ENCODE assay signal across 21 cellular contexts in the genomic region with DNA sequence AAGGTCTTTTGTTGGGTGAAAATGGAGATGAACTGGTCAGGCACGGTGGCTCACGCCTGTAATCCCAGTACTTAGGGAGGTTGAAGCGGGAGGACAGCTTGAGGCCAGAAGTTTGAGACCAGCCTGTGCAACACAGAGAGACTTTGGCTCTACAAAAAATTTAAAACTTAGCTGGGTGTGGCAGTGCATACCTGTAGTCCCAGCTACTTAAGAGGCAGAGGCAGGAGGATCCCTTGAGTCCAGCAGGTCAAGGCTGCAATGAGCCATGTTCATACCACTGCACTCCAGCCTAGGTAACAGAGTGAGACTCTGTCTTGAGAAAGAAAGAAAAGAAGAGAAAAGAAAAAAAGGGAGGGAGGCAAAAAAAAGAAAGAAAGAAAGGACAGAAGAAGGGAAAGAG.
DNase-seq lines count a peak whose midpoint lies in the region; ATAC-seq and TF ChIP-seq lines count a peak whose summit lies in the region.
"Had no signal": no experiment of that assay in that cellular context is flagged by ENCODE, and none has a peak within 500 bp of the region (broad histone marks: within the 10 kb centered on the region; RNA-seq: fewer than 3 reads in every experiment).

No MANE protein-coding gene starts in this region.

- no peak overlapping the region; the same call in 1 of the 2 replicates for H2BK20ac ChIP-seq in IMR-90 (ENCODE audit: low read depth, low read length)

- H3K9ac ChIP-seq in BLaER1 treated with 17β-estradiol and CSF1 and Interleukin-3, amounts not matched to agents 10 nM and 100 nM = peak overlapping the region in 1 of 11 experiments; percentile 30; a peak in 2 of 22 replicates
- H3K9ac ChIP-seq in IMR-90 (ENCODE audit: low read depth, low read length) = no peak overlapping the region

- no peak overlapping the region for H2AFZ ChIP-seq in IMR-90 (replicated peaks; ENCODE audit: low read length, poor library complexity)

- POLR2A ChIA-PET in IMR-90 (lab: Charles Lee; ENCODE audit: unreplicated experiment) = no interaction called here

- H4K8ac ChIP-seq in IMR-90 (ENCODE audit: low read depth in 2 of 2, low read length in 2 of 2) = no peak overlapping the region

- no peak overlapping the region for H2AK9ac ChIP-seq in IMR-90 (replicated peaks; ENCODE audit: low read depth, low read length, poor library complexity)

- peaks cover 31% of the 10 kb centered on the region for H3K9me1 ChIP-seq in IMR-90 (ENCODE audit: insufficient read depth, low read length)

- H3K4me1 ChIP-seq in BLaER1 treated with 17β-estradiol and CSF1 and Interleukin-3, amounts not matched to agents 10 nM and 100 nM = peaks cover 32 to 71% (median 61%) of the 10 kb centered on the region in 10 experiments
- peaks cover 14% of the 10 kb centered on the region for H3K4me1 ChIP-seq in IMR-90 (ENCODE audit: control insufficient read depth, insufficient read depth, low read length)
- H3K4me1 ChIP-seq in thoracic aorta (ENCODE audit: control insufficient read depth in 1 of 2, low read depth in 2 of 2) = peaks cover 18 to 43% of the 10 kb centered on the region in 2 donors

- peak overlapping the region in 5 of 11 experiments; percentile 24 to 86 (median 65); a peak in 8 of 22 replicates for H3K27ac ChIP-seq in BLaER1 treated with 17β-estradiol and CSF1 and Interleukin-3, amounts not matched to agents 10 nM and 100 nM
- H3K27ac ChIP-seq in IMR-90 (ENCODE audit: insufficient read depth, low read length) (no peak overlapping the region), coronary artery (peak overlapping the region; percentile 14 to 85), thoracic aorta (peak overlapping the region; percentile 11 to 19)

- peak overlapping the region in 8 of 11 experiments; percentile 52 to 76 (median 68); a peak in 16 of 22 replicates for H3K4me2 ChIP-seq in BLaER1 treated with 17β-estradiol and CSF1 and Interleukin-3, amounts not matched to agents 10 nM and 100 nM
- H3K4me2 ChIP-seq in IMR-90 (ENCODE audit: low read depth, low read length) = no peak overlapping the region

- dilution Hi-C loops in IMR-90 (cut with HindIII; ENCODE audit: low sequenced_read_pairs, unreplicated experiment) = no loop called here

- no peak for TF ChIP-seq POLR2A in IMR-90 (IDR thresholded peaks at IDR 0.05; ENCODE audit: low read depth, low read length)

- no peak overlapping the region for H3K23ac ChIP-seq in IMR-90 (ENCODE audit: low read depth, low read length)

- H2AK5ac ChIP-seq in IMR-90 (ENCODE audit: low read depth, low read length) = peak overlapping the region; percentile 13; the same call in 1 of the 2 replicates

- no peak for DNase-seq in IMR-90
- no peak for DNase-seq in coronary artery (ENCODE audit: low spot score)
- no peak for DNase-seq in thoracic aorta (ENCODE audit: low spot score)
- DNase-seq in GM13976 (ENCODE audit: low spot score) = no peak
- no peak for DNase-seq in NCI-H345 (lab: John Stamatoyannopoulos, UW)
- DNase-seq in head of caudate nucleus = no peak
- DNase-seq: Calu3; CD4-positive, alpha-beta memory T cell; EL; GOT3; Karpas-422; MG63; NCI-H1048; NCI-H1436; NCI-H1930; NCI-H446 treated with DMSO at 0.1 percent for 48 hours; SW 1271 had no signal

- ATAC-seq in IMR-90 (ENCODE audit: low read depth) (no peak), thoracic aorta (ENCODE audit: insufficient number of reproducible peaks, low FRiP score, low read depth) (no peak), GM21390 (IDR thresholded peaks at IDR 0.05; ENCODE audit: unreplicated experiment) (no peak)
- ATAC-seq: GM12878, Right ventricle myocardium inferior had no signal

- 0 out of 3 replicates have a peak overlapping the region, but pooled peaks have one; percentile 52 for H2BK15ac ChIP-seq in IMR-90 (ENCODE audit: low read depth, low read length)

- H3K9me3 ChIP-seq in BLaER1 treated with 17β-estradiol and CSF1 and Interleukin-3, amounts not matched to agents 10 nM and 100 nM (replicated peaks in 1 of 11) = peaks cover 0 to 5% (median 0%) of the 10 kb centered on the region in 11 experiments; a peak in 2 of 22 replicates
- H3K9me3 ChIP-seq in IMR-90 (ENCODE audit: control insufficient read depth, insufficient read depth, low read length) (no peaks in the 10 kb centered on the region), thoracic aorta (no peaks in the 10 kb centered on the region)
- H3K9me3 ChIP-seq: MG63 had no signal

- no peak overlapping the region for H3K4ac ChIP-seq in IMR-90 (ENCODE audit: low read depth, low read length)

- intact Hi-C loops in IMR-90 (cut with micrococcal nuclease) = no loop called here
- intact Hi-C loops in head of caudate nucleus (cut with DNase I) = no loop called here

- in situ Hi-C loops in IMR-90 (cut with MboI; ENCODE audit: low sequenced_read_pairs) = no loop called here
- in situ Hi-C loops in GM13976 (cut with MboI; ENCODE audit: low sequenced_read_pairs, unreplicated experiment) = no loop called here

- no peak overlapping the region for H4K91ac ChIP-seq in IMR-90 (ENCODE audit: insufficient read depth, low read depth, low read length)

- no peak overlapping the region for H2BK5ac ChIP-seq in IMR-90 (ENCODE audit: low read depth, low read length, poor library complexity, severe bottlenecking)

- no peak overlapping the region for H3K18ac ChIP-seq in IMR-90 (ENCODE audit: low read depth, low read length)

- no peak for TF ChIP-seq RAD21 in IMR-90 (IDR thresholded peaks at IDR 0.05; ENCODE audit: low read length)

- H4K20me1 ChIP-seq in BLaER1 treated with 17β-estradiol and CSF1 and Interleukin-3, amounts not matched to agents 10 nM and 100 nM = peaks cover 0 to 29% (median 0%) of the 10 kb centered on the region in 11 experiments; a peak in 3 of 22 replicates
- H4K20me1 ChIP-seq in IMR-90 (ENCODE audit: insufficient read depth, low read length) = no peaks in the 10 kb centered on the region; the same call in 1 of the 2 replicates

- H3K14ac ChIP-seq in IMR-90 (replicated peaks; ENCODE audit: low read depth, low read length) = no peak overlapping the region

- no peak overlapping the region for H3K56ac ChIP-seq in IMR-90 (ENCODE audit: extremely low read depth, insufficient read depth, low read length)

- CTCF ChIA-PET in IMR-90 (lab: Yijun Ruan, JAX) = interaction anchor here (0.6 kb wide), 1 partner anchor 389 kb away, joined by 4 read pairs; no protein-coding TSS in a partner anchor

- 100% methylated on average over 2 of the region's 3 CpGs; no CpG with 5 or more reads in 1 of the 2 experiments for WGBS in IMR-90 (ENCODE audit: extremely low coverage in 2 of 2, insufficient read length in 1 of 2), 2 experiments

- H3K79me1 ChIP-seq in IMR-90 (ENCODE audit: low read depth in 1 of 2, low read length in 2 of 2) = peaks cover 11 to 40% of the 10 kb centered on the region in 2 experiments; a peak in 3 of 4 replicates

- no peak overlapping the region for H4K5ac ChIP-seq in IMR-90 (ENCODE audit: low read depth, low read length)

- H2BK120ac ChIP-seq in IMR-90 (ENCODE audit: low read depth, low read length) = peak overlapping the region; percentile 4; the same call in 1 of the 2 replicates

- BruUV-seq in IMR-90 (replicated peaks; lab: Mats Ljungman, UMichigan) = no TSS peak

- TF ChIP-seq CTCF in IMR-90 (conservative IDR thresholded peaks at IDR 0.05; ENCODE audit: low read depth, low read length) = no peak
- no peak for TF ChIP-seq CTCF in coronary artery (IDR thresholded peaks at IDR 0.05)
- no peak for TF ChIP-seq CTCF in thoracic aorta (IDR thresholded peaks at IDR 0.05)
- no peak for TF ChIP-seq CTCF in GM13976 (IDR thresholded peaks at IDR 0.05; ENCODE audit: borderline replicate concordance, control extremely low read depth, extremely low read depth, insufficient read depth, missing control alignments)

- H3K4me3 ChIP-seq in BLaER1 treated with 17β-estradiol and CSF1 and Interleukin-3, amounts not matched to agents 10 nM and 100 nM = no peak overlapping the region
- H3K4me3 ChIP-seq in IMR-90 (ENCODE audit: insufficient read depth, low read depth, low read length) = no peak overlapping the region
- no peak overlapping the region for H3K4me3 ChIP-seq in coronary artery
- no peak overlapping the region for H3K4me3 ChIP-seq in thoracic aorta
- H3K4me3 ChIP-seq: GM12878, MG63 had no signal

- H3K36me3 ChIP-seq in BLaER1 treated with 17β-estradiol and CSF1 and Interleukin-3, amounts not matched to agents 10 nM and 100 nM = no peaks in the 10 kb centered on the region; a peak in 1 of 22 replicates
- H3K36me3 ChIP-seq in IMR-90 (ENCODE audit: control insufficient read depth, insufficient read depth, low read length) (peaks cover 4% of the 10 kb centered on the region), thoracic aorta (no peaks in the 10 kb centered on the region)

- peaks cover 0 to 44% (median 0%) of the 10 kb centered on the region in 11 experiments; a peak in 4 of 22 replicates for H3K27me3 ChIP-seq in BLaER1 treated with 17β-estradiol and CSF1 and Interleukin-3, amounts not matched to agents 10 nM and 100 nM
- H3K27me3 ChIP-seq in IMR-90 (ENCODE audit: control insufficient read depth, insufficient read depth, low read length) (no peaks in the 10 kb centered on the region), thoracic aorta (replicated peaks; ENCODE audit: insufficient read depth) (no peaks in the 10 kb centered on the region)
- H3K27me3 ChIP-seq: MG63 had no signal

TF ChIP-seq in IMR-90, 13 proteins besides CTCF, POLR2A, EP300 and RAD21 (continues in another document):
- TF ChIP-seq, protein P1, sequence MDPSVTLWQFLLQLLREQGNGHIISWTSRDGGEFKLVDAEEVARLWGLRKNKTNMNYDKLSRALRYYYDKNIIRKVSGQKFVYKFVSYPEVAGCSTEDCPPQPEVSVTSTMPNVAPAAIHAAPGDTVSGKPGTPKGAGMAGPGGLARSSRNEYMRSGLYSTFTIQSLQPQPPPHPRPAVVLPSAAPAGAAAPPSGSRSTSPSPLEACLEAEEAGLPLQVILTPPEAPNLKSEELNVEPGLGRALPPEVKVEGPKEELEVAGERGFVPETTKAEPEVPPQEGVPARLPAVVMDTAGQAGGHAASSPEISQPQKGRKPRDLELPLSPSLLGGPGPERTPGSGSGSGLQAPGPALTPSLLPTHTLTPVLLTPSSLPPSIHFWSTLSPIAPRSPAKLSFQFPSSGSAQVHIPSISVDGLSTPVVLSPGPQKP (IDR thresholded peaks at IDR 0.05; ENCODE audit: borderline replicate concordance, low read depth, low read length) = no peak
- TF ChIP-seq, protein P2, sequence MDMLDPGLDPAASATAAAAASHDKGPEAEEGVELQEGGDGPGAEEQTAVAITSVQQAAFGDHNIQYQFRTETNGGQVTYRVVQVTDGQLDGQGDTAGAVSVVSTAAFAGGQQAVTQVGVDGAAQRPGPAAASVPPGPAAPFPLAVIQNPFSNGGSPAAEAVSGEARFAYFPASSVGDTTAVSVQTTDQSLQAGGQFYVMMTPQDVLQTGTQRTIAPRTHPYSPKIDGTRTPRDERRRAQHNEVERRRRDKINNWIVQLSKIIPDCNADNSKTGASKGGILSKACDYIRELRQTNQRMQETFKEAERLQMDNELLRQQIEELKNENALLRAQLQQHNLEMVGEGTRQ (IDR thresholded peaks at IDR 0.05; ENCODE audit: low read depth, low read length) = no peak
- TF ChIP-seq SMC3 (IDR thresholded peaks at IDR 0.05; ENCODE audit: low read depth, low read length) = no peak
- TF ChIP-seq CHD1 (IDR thresholded peaks at IDR 0.05; ENCODE audit: low read depth, low read length) = no peak
- no peak for TF ChIP-seq RCOR1 (IDR thresholded peaks at IDR 0.05; ENCODE audit: insufficient replicate concordance, low read length)
- TF ChIP-seq MAFK (IDR thresholded peaks at IDR 0.05; ENCODE audit: low read depth, low read length) = no peak
